Comparison of ENCODE assay signal across 8 cellular contexts in the genomic region with DNA sequence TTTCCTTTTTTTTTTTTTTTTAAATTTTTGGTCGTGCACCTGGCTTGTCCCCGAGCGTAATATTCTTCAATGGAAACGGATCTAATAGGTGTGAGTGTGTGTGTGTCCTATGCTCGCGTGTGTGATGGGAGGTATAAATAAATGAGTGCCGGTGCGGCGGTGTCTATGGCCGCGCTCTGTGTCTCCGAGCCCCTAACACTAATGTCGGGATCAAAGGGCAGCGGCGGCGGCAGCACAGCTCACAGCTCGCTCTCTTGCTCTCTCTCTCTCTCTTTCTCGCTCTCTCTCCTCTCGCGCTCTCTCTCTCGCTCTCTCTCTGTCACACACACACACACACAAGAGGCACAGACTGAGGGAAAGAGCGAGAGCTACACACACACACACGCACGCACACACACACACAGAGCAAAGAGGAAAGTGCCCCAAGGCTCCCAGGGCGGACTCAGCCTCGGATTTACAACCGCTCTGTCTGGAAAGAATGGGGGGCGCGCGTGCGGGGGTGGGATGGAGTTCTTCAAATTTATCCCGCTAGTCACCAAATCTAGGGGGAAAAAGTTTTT. TPM values are rescaled to one million over a fixed set of nuclear protein-coding genes. Genes with fewer than 3 reads are reported as not detected.
DNase-seq lines count a peak whose midpoint lies in the region; ATAC-seq and TF ChIP-seq lines count a peak whose summit lies in the region.

A gene with protein sequence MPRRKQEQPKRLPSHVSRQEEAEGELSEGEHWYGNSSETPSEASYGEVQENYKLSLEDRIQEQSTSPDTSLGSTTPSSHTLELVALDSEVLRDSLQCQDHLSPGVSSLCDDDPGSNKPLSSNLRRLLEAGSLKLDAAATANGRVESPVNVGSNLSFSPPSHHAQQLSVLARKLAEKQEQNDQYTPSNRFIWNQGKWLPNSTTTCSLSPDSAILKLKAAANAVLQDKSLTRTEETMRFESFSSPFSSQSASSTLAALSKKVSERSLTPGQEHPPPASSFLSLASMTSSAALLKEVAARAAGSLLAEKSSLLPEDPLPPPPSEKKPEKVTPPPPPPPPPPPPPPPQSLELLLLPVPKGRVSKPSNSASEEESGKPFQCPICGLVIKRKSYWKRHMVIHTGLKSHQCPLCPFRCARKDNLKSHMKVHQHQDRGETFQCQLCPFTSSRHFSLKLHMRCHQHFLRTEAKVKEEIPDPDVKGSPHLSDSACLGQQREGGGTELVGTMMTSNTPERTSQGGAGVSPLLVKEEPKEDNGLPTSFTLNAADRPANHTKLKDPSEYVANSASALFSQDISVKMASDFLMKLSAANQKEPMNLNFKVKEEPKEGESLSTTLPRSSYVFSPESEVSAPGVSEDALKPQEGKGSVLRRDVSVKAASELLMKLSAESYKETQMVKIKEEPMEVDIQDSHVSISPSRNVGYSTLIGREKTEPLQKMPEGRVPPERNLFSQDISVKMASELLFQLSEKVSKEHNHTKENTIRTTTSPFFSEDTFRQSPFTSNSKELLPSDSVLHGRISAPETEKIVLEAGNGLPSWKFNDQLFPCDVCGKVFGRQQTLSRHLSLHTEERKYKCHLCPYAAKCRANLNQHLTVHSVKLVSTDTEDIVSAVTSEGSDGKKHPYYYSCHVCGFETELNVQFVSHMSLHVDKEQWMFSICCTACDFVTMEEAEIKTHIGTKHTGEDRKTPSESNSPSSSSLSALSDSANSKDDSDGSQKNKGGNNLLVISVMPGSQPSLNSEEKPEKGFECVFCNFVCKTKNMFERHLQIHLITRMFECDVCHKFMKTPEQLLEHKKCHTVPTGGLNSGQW (minus strand): TSS at position 206 of the 560 bp plus-strand sequence. CDS start 416 bp downstream, outside the sequence.

- H2AFZ ChIP-seq in parathyroid adenoma, result peak within 1 kb of the TSS; percentile 79

- H3K4me1 ChIP-seq in cardiac muscle cell (ENCODE audit: low read depth), result peaks cover 29% of the 10 kb centered on the region
- no peaks in the 10 kb centered on the region for H3K4me1 ChIP-seq in parathyroid adenoma

- CTCF ChIA-PET in CD4-positive, alpha-beta T cell (lab: Charles Lee), result interaction anchor here (1.6 to 1.8 kb wide), 2 partner anchors 17 to 48 kb away, joined by 4 read pairs; no protein-coding TSS in a partner anchor

- ATAC-seq in CD4-positive, alpha-beta T cell (ENCODE audit: poor library complexity), result peak; percentile 42
- ATAC-seq in GM19397 (IDR thresholded peaks at IDR 0.05; ENCODE audit: unreplicated experiment), result peak; percentile 30
- peak; percentile 55 for ATAC-seq in activated naive CD8-positive, alpha-beta T cell treated with anti-CD3 and anti-CD28 coated beads, Interleukin-2, amount 10 ng/mL, durations not matched to agents 7 days and 5 days (ENCODE audit: low read depth)

- no peaks in the 10 kb centered on the region for H3K27me3 ChIP-seq in CD4-positive, alpha-beta T cell (ENCODE audit: control insufficient read depth, insufficient read depth, low read length)
- H3K27me3 ChIP-seq in cardiac muscle cell, result no peaks in the 10 kb centered on the region
- H3K27me3 ChIP-seq in parathyroid adenoma (ENCODE audit: control insufficient read depth, insufficient read depth, low read length), result no peaks in the 10 kb centered on the region

- H3K36me3 ChIP-seq in SK-N-MC (ENCODE audit: insufficient read depth, low read length) (no peaks in the 10 kb centered on the region), cardiac muscle cell (no peaks in the 10 kb centered on the region), parathyroid adenoma (ENCODE audit: control insufficient read depth, insufficient read depth, low read length) (no peaks in the 10 kb centered on the region)

- H3K36me3 Mint-ChIP-seq in CD4-positive, alpha-beta T cell (ENCODE audit: low read depth), result peaks cover 18% of the 10 kb centered on the region
- H3K36me3 Mint-ChIP-seq in activated naive CD8-positive, alpha-beta T cell treated with anti-CD3 and anti-CD28 coated beads, Interleukin-2, amount 10 ng/mL, durations not matched to agents 7 days and 5 days, result peaks cover 4% of the 10 kb centered on the region
- peaks cover 5% of the 10 kb centered on the region for H3K36me3 Mint-ChIP-seq in type B pancreatic cell

- peak within 1 kb of the TSS; percentile 85 for H3K4me3 ChIP-seq in SK-N-MC
- peak within 1 kb of the TSS; percentile 100 for H3K4me3 ChIP-seq in cardiac muscle cell
- H3K4me3 ChIP-seq in parathyroid adenoma (ENCODE audit: low read depth, low read length), result peak within 1 kb of the TSS; percentile 85

- H3K27ac ChIP-seq in CD4-positive, alpha-beta T cell (ENCODE audit: low read depth, low read length), result peak within 1 kb of the TSS; percentile 75
- H3K27ac ChIP-seq in SK-N-MC (peak within 1 kb of the TSS; percentile 80), cardiac muscle cell (peak within 1 kb of the TSS; percentile 97), parathyroid adenoma (peak within 1 kb of the TSS; percentile 92)

- H3K9me3 ChIP-seq in CD4-positive, alpha-beta T cell (ENCODE audit: control insufficient read depth, low read length), result no peaks in the 10 kb centered on the region
- H3K9me3 ChIP-seq in SK-N-MC (ENCODE audit: low read depth, low read length) (no peaks in the 10 kb centered on the region), cardiac muscle cell (ENCODE audit: low read depth) (no peaks in the 10 kb centered on the region), parathyroid adenoma (ENCODE audit: control insufficient read depth, low read length) (no peaks in the 10 kb centered on the region)

- peak within 1 kb of the TSS; percentile 91 for H3K27ac Mint-ChIP-seq in CD4-positive, alpha-beta T cell
- H3K27ac Mint-ChIP-seq in activated naive CD8-positive, alpha-beta T cell treated with anti-CD3 and anti-CD28 coated beads, Interleukin-2, amount 10 ng/mL, durations not matched to agents 7 days and 5 days, result peak within 1 kb of the TSS; percentile 90
- peak within 1 kb of the TSS; percentile 96 for H3K27ac Mint-ChIP-seq in type B pancreatic cell

- peaks cover 44% of the 10 kb centered on the region for H3K4me1 Mint-ChIP-seq in CD4-positive, alpha-beta T cell (ENCODE audit: low read depth)
- H3K4me1 Mint-ChIP-seq in activated naive CD8-positive, alpha-beta T cell treated with anti-CD3 and anti-CD28 coated beads, Interleukin-2, amount 10 ng/mL, durations not matched to agents 7 days and 5 days, result peaks cover 22% of the 10 kb centered on the region
- H3K4me1 Mint-ChIP-seq in type B pancreatic cell (ENCODE audit: unreplicated experiment), result peaks cover 28% of the 10 kb centered on the region

- POLR2A ChIA-PET in CD4-positive, alpha-beta T cell (lab: Charles Lee), result interaction anchor here (0.6 to 1.1 kb wide), 10 partner anchors 9 to 1102 kb away, joined by 3 to 4 read pairs (median 3); a partner anchor contains a TSS
- POLR2A ChIA-PET in activated naive CD8-positive, alpha-beta T cell treated with anti-CD3 and anti-CD28 coated beads, Interleukin-2, amount 10 ng/mL, durations not matched to agents 7 days and 5 days (lab: Charles Lee), result interaction anchor here (0.6 to 1.5 kb wide), 7 partner anchors 8 to 841 kb away, joined by 3 to 8 read pairs (median 3); a partner anchor contains a TSS

- intact Hi-C loops in CD4-positive, alpha-beta T cell (cut with DNase I, micrococcal nuclease), result loop anchor here (5.0 to 10.0 kb wide), 7 partner anchors 96 to 761 kb away; a partner anchor contains a TSS

- no peak for TF ChIP-seq CTCF in CD4-positive, alpha-beta T cell (IDR thresholded peaks at IDR 0.05)
- TF ChIP-seq CTCF in cardiac muscle cell (IDR thresholded peaks at IDR 0.05; ENCODE audit: low read depth, low read length) (no peak), parathyroid adenoma (IDR thresholded peaks at IDR 0.05) (no peak), type B pancreatic cell (conservative IDR thresholded peaks at IDR 0.05) (no peak)

- H3K79me2 ChIP-seq in parathyroid adenoma, result no peaks in the 10 kb centered on the region

- DNase-seq in CD4-positive, alpha-beta T cell, result peak; percentile 47 to 76 (median 58)
- DNase-seq in HuH-7.5 (ENCODE audit: low spot score) (peak; percentile 55), SK-N-MC (ENCODE audit: low read depth, low spot score) (no peak), cardiac muscle cell (ENCODE audit: low read depth in 1 of 2, low spot score in 1 of 2) (peak; percentile 83 to 85), type B pancreatic cell (ENCODE audit: extremely low spot score, unreplicated experiment) (peak; percentile 74)
- peak; percentile 70 for DNase-seq in activated naive CD8-positive, alpha-beta T cell treated with anti-CD3 and anti-CD28 coated beads, Interleukin-2, amount 10 ng/mL, durations not matched to agents 7 days and 5 days

- peak within 1 kb of the TSS; percentile 77 for H3K4me2 ChIP-seq in parathyroid adenoma (ENCODE audit: low read length)

- H3K9ac ChIP-seq in SK-N-MC (ENCODE audit: insufficient read length) (peak within 1 kb of the TSS; percentile 85), parathyroid adenoma (peak within 1 kb of the TSS; percentile 76)

- H3K4me3 Mint-ChIP-seq in CD4-positive, alpha-beta T cell, result peak within 1 kb of the TSS; percentile 97
- H3K4me3 Mint-ChIP-seq in activated naive CD8-positive, alpha-beta T cell treated with anti-CD3 and anti-CD28 coated beads, Interleukin-2, amount 10 ng/mL, durations not matched to agents 7 days and 5 days, result peak within 1 kb of the TSS; percentile 95
- H3K4me3 Mint-ChIP-seq in type B pancreatic cell, result peak within 1 kb of the TSS; percentile 100

- H3K9me3 Mint-ChIP-seq in CD4-positive, alpha-beta T cell, result no peaks in the 10 kb centered on the region
- H3K9me3 Mint-ChIP-seq in activated naive CD8-positive, alpha-beta T cell treated with anti-CD3 and anti-CD28 coated beads, Interleukin-2, amount 10 ng/mL, durations not matched to agents 7 days and 5 days, result no peaks in the 10 kb centered on the region
- H3K9me3 Mint-ChIP-seq in type B pancreatic cell, result no peaks in the 10 kb centered on the region

- peaks cover 5% of the 10 kb centered on the region for H3K27me3 Mint-ChIP-seq in CD4-positive, alpha-beta T cell
- peaks cover 4% of the 10 kb centered on the region for H3K27me3 Mint-ChIP-seq in activated naive CD8-positive, alpha-beta T cell treated with anti-CD3 and anti-CD28 coated beads, Interleukin-2, amount 10 ng/mL, durations not matched to agents 7 days and 5 days
- peaks cover 8% of the 10 kb centered on the region for H3K27me3 Mint-ChIP-seq in type B pancreatic cell

RNA-seq across cellular contexts. Expression of the gene that starts here (rescaled TPM):
- total RNA-seq in CD4-positive, alpha-beta T cell, result 10 to 100 TPM; 13.7 to 14.3 TPM
- 10 to 100 TPM; 21.8 to 22.4 TPM for total RNA-seq in activated naive CD8-positive, alpha-beta T cell treated with anti-CD3 and anti-CD28 coated beads, Interleukin-2, amount 10 ng/mL, durations not matched to agents 7 days and 5 days
- 32.3 and 37.3 TPM in 2 replicates for total RNA-seq in cardiac muscle cell
- polyA plus RNA-seq in cardiac muscle cell, result 8.9 and 13.2 TPM in 2 replicates
- 22.4 and 39.9 TPM in 2 replicates for total RNA-seq in type B pancreatic cell (ENCODE audit: low replicate concordance)
